Comparison of ENCODE assay signal across 22 cellular contexts in genomic region chr2:3207091-3207491, GRCh38.
"Had no signal": no experiment of that assay in that cellular context is flagged by ENCODE, and none has a peak within 500 bp of the region (broad histone marks: within the 10 kb centered on the region; RNA-seq: fewer than 3 reads in every experiment).

No MANE protein-coding gene starts in this region.

- DNase-seq: activated CD4-positive, alpha-beta T cell treated with anti-CD3 and anti-CD28 coated beads for 36 hours; activated CD4-positive, CD25-positive, alpha-beta regulatory T cell; activated CD8-positive, alpha-beta T cell treated with anti-CD3 and anti-CD28 coated beads, Interleukin-2, amount 10 ng/mL, durations not matched to agents 7 days and 5 days; activated naive CD4-positive, alpha-beta T cell treated with Interleukin-2 at 50 U/mL for 16 hours; anterior cingulate cortex; effector memory CD4-positive, alpha-beta T cell; erythroblast; hippocampal formation; lower lobe of right lung; mesenchymal stem cell; ovary; retina; stimulated activated CD4-positive, alpha-beta T cell treated with anti-CD3 and anti-CD28 coated beads, Interleukin-4, amount 100 ng/mL, for 24 hours; T-helper 1 cell had no signal

- H3K9me3 Mint-ChIP-seq: natural killer cell treated with Interleukin-12 subunit alpha and Interleukin-12 subunit beta and Interleukin-15 and Interleukin-18, amount 100 ng/mL, for 72 hours; stimulated activated memory B cell treated with anti-CD40 and anti-IgM and Interleukin-4, amounts not matched to agents 10 μg/mL and 1 μg/mL and 100 μg/mL, for 72 hours had no signal

- FAIRE-seq: bronchial epithelial cell, colon had no signal

- H3K27me3 Mint-ChIP-seq: activated CD4-positive, alpha-beta T cell treated with anti-CD3 and anti-CD28 coated beads for 36 hours; activated naive CD8-positive, alpha-beta T cell; natural killer cell treated with Interleukin-12 subunit alpha and Interleukin-12 subunit beta and Interleukin-15 and Interleukin-18, amount 100 ng/mL, for 72 hours; progenitor cell of endocrine pancreas; stimulated activated memory B cell treated with anti-CD40 and anti-IgM and Interleukin-4, amounts not matched to agents 10 μg/mL and 1 μg/mL and 100 μg/mL, for 72 hours had no signal

- H3K27ac Mint-ChIP-seq: activated CD4-positive, alpha-beta T cell treated with anti-CD3 and anti-CD28 coated beads for 36 hours; activated CD8-positive, alpha-beta T cell treated with anti-CD3 and anti-CD28 coated beads, Interleukin-2, amount 10 ng/mL, durations not matched to agents 7 days and 5 days; activated naive CD8-positive, alpha-beta T cell; progenitor cell of endocrine pancreas; stimulated activated memory B cell treated with anti-CD40 and anti-IgM and Interleukin-4, amounts not matched to agents 10 μg/mL and 1 μg/mL and 100 μg/mL, for 72 hours had no signal

- H3K4me3 Mint-ChIP-seq: activated CD4-positive, alpha-beta T cell treated with anti-CD3 and anti-CD28 coated beads for 36 hours; activated CD8-positive, alpha-beta T cell treated with anti-CD3 and anti-CD28 coated beads, Interleukin-2, amount 10 ng/mL, durations not matched to agents 7 days and 5 days; activated naive CD8-positive, alpha-beta T cell; natural killer cell treated with Interleukin-12 subunit alpha and Interleukin-12 subunit beta and Interleukin-15 and Interleukin-18, amount 100 ng/mL, for 72 hours; stimulated activated memory B cell treated with anti-CD40 and anti-IgM and Interleukin-4, amounts not matched to agents 10 μg/mL and 1 μg/mL and 100 μg/mL, for 72 hours had no signal

- ATAC-seq: activated CD4-positive, alpha-beta T cell treated with anti-CD3 and anti-CD28 coated beads for 36 hours; activated CD8-positive, alpha-beta T cell treated with anti-CD3 and anti-CD28 coated beads, Interleukin-2, amount 10 ng/mL, durations not matched to agents 7 days and 5 days; gastroesophageal sphincter; lower lobe of right lung; natural killer cell treated with Interleukin-12 subunit alpha and Interleukin-12 subunit beta and Interleukin-15 and Interleukin-18, amount 100 ng/mL, for 72 hours; sciatic nerve; stimulated activated memory B cell treated with anti-CD40 and anti-IgM and Interleukin-4, amounts not matched to agents 10 μg/mL and 1 μg/mL and 100 μg/mL, for 72 hours had no signal

- H3K4me1 Mint-ChIP-seq: stimulated activated memory B cell treated with anti-CD40 and anti-IgM and Interleukin-4, amounts not matched to agents 10 μg/mL and 1 μg/mL and 100 μg/mL, for 72 hours had no signal
